In the genomic region with DNA sequence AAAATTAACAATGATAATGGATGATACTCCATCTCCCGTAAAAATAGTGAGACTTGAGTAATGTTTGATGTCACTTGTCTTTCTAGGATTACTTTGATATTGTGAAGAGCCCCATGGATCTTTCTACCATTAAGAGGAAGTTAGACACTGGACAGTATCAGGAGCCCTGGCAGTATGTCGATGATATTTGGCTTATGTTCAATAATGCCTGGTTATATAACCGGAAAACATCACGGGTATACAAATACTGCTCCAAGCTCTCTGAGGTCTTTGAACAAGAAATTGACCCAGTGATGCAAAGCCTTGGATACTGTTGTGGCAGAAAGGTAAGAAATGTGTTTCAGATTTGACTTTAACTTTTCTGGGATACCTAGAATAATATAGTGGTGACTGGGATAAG, we compare ENCODE assay signal across 18 cellular contexts. TPM values are rescaled to one million over a fixed set of nuclear protein-coding genes. Genes with fewer than 3 reads are reported as not detected.
DNase-seq lines count a peak whose midpoint lies in the region; ATAC-seq and TF ChIP-seq lines count a peak whose summit lies in the region.
"Had no signal": no experiment of that assay in that cellular context is flagged by ENCODE, and none has a peak within 500 bp of the region (broad histone marks: within the 10 kb centered on the region; RNA-seq: fewer than 3 reads in every experiment).

No MANE protein-coding gene starts in this region.

- no peaks in the 10 kb centered on the region for H3K27me3 ChIP-seq in tibial nerve
- H3K27me3 ChIP-seq: BE2C had no signal

- no peak for TF ChIP-seq EP300 in tibial nerve (IDR thresholded peaks at IDR 0.05)

- no peaks in the 10 kb centered on the region for H3K27me3 Mint-ChIP-seq in activated T-helper 17 cell treated with anti-CD3 and anti-CD28 coated beads, Interleukin-2, amount 50 U/mL, for 72 hours
- no peaks in the 10 kb centered on the region for H3K27me3 Mint-ChIP-seq in progenitor cell of endocrine pancreas
- H3K27me3 Mint-ChIP-seq: CD4-positive, alpha-beta memory T cell had no signal

- no peaks in the 10 kb centered on the region for H3K9me3 ChIP-seq in tibial nerve
- H3K9me3 ChIP-seq: A549, BE2C had no signal

- H3K27ac ChIP-seq in tibial nerve = no peak overlapping the region
- H3K27ac ChIP-seq: A549, C4-2B, HL-60 had no signal

- peaks cover 100% of the 10 kb centered on the region for H3K36me3 Mint-ChIP-seq in activated T-helper 17 cell treated with anti-CD3 and anti-CD28 coated beads, Interleukin-2, amount 50 U/mL, for 72 hours (ENCODE audit: low read depth)
- peaks cover 42% of the 10 kb centered on the region for H3K36me3 Mint-ChIP-seq in progenitor cell of endocrine pancreas (ENCODE audit: insufficient read depth)

- no peaks in the 10 kb centered on the region for H3K4me1 Mint-ChIP-seq in activated T-helper 17 cell treated with anti-CD3 and anti-CD28 coated beads, Interleukin-2, amount 50 U/mL, for 72 hours
- no peaks in the 10 kb centered on the region for H3K4me1 Mint-ChIP-seq in progenitor cell of endocrine pancreas (ENCODE audit: low read depth)
- H3K4me1 Mint-ChIP-seq: GM23338 had no signal

- TF ChIP-seq CTCF in progenitor cell of endocrine pancreas (IDR thresholded peaks at IDR 0.05; ENCODE audit: unreplicated experiment) (no peak), tibial nerve (IDR thresholded peaks at IDR 0.05) (no peak)

- H3K36me3 ChIP-seq in tibial nerve = peaks cover 2 to 100% (median 35%) of the 10 kb centered on the region in 3 donors

- H3K9me3 Mint-ChIP-seq in activated T-helper 17 cell treated with anti-CD3 and anti-CD28 coated beads, Interleukin-2, amount 50 U/mL, for 72 hours = no peaks in the 10 kb centered on the region
- no peaks in the 10 kb centered on the region for H3K9me3 Mint-ChIP-seq in progenitor cell of endocrine pancreas (ENCODE audit: low read depth)
- H3K9me3 Mint-ChIP-seq: CD4-positive, alpha-beta memory T cell; GM23338 had no signal

- ATAC-seq in Right ventricle myocardium superior (ENCODE audit: poor library complexity) (peak; percentile 64), Right ventricle myocardium inferior (no peak)
- no peak for ATAC-seq in activated T-helper 17 cell treated with anti-CD3 and anti-CD28 coated beads, Interleukin-2, amount 50 U/mL, for 72 hours (replicated peaks)
- ATAC-seq: A549, GM23338 had no signal

- DNase-seq in Right ventricle myocardium superior = no peak
- DNase-seq in Right ventricle myocardium inferior (ENCODE audit: missing footprints) = no peak
- peak; percentile 49 for DNase-seq in cerebellar cortex (ENCODE audit: low spot score)
- no peak for DNase-seq in progenitor cell of endocrine pancreas (ENCODE audit: low spot score, unreplicated experiment)
- no peak for DNase-seq in tibial nerve (ENCODE audit: low spot score in 2 of 2)
- DNase-seq in NCI-H526 treated with DMSO at 0.1 percent for 48 hours (lab: John Stamatoyannopoulos, UW) = no peak
- no peak for DNase-seq in DMS153 treated with DMSO at 0.1 percent for 48 hours (lab: John Stamatoyannopoulos, UW; ENCODE audit: unreplicated experiment)
- DNase-seq: BE2C; CD4-positive, alpha-beta memory T cell; DMS79 treated with DMSO at 0.1 percent for 48 hours; EL; GDM1; H7 had no signal

- no peaks in the 10 kb centered on the region for H3K4me1 ChIP-seq in tibial nerve
- H3K4me1 ChIP-seq: A549, BE2C had no signal

- no peak overlapping the region for H3K4me3 Mint-ChIP-seq in activated T-helper 17 cell treated with anti-CD3 and anti-CD28 coated beads, Interleukin-2, amount 50 U/mL, for 72 hours
- no peak overlapping the region for H3K4me3 Mint-ChIP-seq in progenitor cell of endocrine pancreas (ENCODE audit: low read depth)
- H3K4me3 Mint-ChIP-seq: CD4-positive, alpha-beta memory T cell; GM23338 had no signal

- no peak for TF ChIP-seq POLR2A in tibial nerve (IDR thresholded peaks at IDR 0.05)

- WGBS in tibial nerve, 2 donors = 54 to 64% methylated on average over 4 of the region's 4 CpGs

- peak overlapping the region; percentile 62 for H3K27ac Mint-ChIP-seq in activated T-helper 17 cell treated with anti-CD3 and anti-CD28 coated beads, Interleukin-2, amount 50 U/mL, for 72 hours
- H3K27ac Mint-ChIP-seq in progenitor cell of endocrine pancreas = peak overlapping the region; percentile 52
- H3K27ac Mint-ChIP-seq: GM23338 had no signal

- intact Hi-C loops in Right ventricle myocardium superior (cut with DNase I) (no loop called here), Right ventricle myocardium inferior (cut with DNase I) (no loop called here)

- H3K4me3 ChIP-seq in tibial nerve = no peak overlapping the region
- H3K4me3 ChIP-seq: A549, GM23338 had no signal

RNA-seq across cellular contexts. Expression of gene L3MBTL2, which starts 48.0 kb away (rescaled TPM):
- 14.9 TPM for total RNA-seq in Right ventricle myocardium superior
- total RNA-seq in Right ventricle myocardium inferior = 15.7 TPM
- total RNA-seq in activated T-helper 17 cell treated with anti-CD3 and anti-CD28 coated beads, Interleukin-2, amount 50 U/mL, for 72 hours = 10 to 100 TPM; 23.0 to 37.3 TPM
- total RNA-seq in progenitor cell of endocrine pancreas = 28.8 and 30.3 TPM in 2 replicates
- 10 to 100 TPM; 21.2 to 27.4 (median 24.3) TPM for total RNA-seq in tibial nerve
